In the genomic region with DNA sequence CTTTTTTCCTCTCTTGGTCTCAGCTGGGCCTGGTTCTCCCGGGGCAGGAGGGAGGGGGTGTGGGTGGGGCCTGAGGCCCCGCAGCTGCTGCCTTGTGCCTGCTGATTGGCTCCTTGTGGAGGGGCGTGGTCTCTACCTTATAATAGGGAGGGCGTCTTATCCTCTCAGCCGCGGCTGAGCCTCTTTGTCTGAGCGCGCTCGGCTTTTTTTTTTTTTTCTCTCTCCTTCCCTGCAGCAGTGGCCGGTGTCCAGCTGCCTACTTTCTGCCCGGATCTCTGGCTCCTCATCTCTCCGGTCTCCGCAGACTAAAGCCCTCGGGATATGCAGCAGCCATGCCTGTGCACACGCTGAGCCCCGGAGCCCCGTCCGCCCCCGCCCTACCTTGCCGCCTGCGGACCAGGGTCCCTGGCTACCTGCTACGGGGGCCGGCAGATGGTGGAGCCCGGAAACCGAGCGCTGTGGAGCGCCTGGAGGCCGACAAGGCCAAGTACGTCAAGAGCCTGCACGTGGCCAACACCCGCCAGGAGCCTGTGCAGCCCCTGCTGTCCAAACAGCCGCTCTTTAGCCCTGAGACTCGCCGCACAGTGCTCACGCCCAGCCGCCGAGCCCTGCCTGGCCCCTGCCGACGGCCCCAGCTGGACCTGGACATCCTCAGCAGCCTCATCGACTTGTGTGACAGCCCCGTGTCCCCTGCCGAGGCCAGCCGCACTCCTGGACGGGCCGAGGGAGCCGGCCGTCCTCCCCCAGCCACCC, we compare ENCODE assay signal across 8 cellular contexts. TPM values are rescaled to one million over a fixed set of nuclear protein-coding genes. Genes with fewer than 3 reads are reported as not detected.
A peak's percentile ranks its signal among the peaks of the same experiment; 100 is the strongest.
DNase-seq lines count a peak whose midpoint lies in the region; ATAC-seq and TF ChIP-seq lines count a peak whose summit lies in the region.

No MANE protein-coding gene starts in this region.

- H3K9me3 Mint-ChIP-seq in activated CD4-positive, alpha-beta memory T cell treated with anti-CD3 and anti-CD28 coated beads for 36 hours: no peaks in the 10 kb centered on the region

- peaks cover 32 to 56% of the 10 kb centered on the region in 2 donors for H3K4me1 ChIP-seq in duodenal mucosa (ENCODE audit: control insufficient read depth in 1 of 2, insufficient read depth in 2 of 2, low read length in 2 of 2)
- H3K4me1 ChIP-seq in lower lobe of right lung: peaks cover 65% of the 10 kb centered on the region

- H3K36me3 Mint-ChIP-seq in activated CD4-positive, alpha-beta memory T cell treated with anti-CD3 and anti-CD28 coated beads for 36 hours: peaks cover 7% of the 10 kb centered on the region

- CTCF ChIA-PET in activated CD4-positive, alpha-beta memory T cell treated with anti-CD3 and anti-CD28 coated beads for 36 hours (lab: Charles Lee): interaction anchor here (0.7 to 3.2 kb wide), 4 partner anchors 9 to 111 kb away, joined by 3 to 18 read pairs (median 4); a partner anchor contains a TSS

- peak; percentile 99 for ATAC-seq in GM19025 (IDR thresholded peaks at IDR 0.05; ENCODE audit: low read depth, unreplicated experiment)
- ATAC-seq in HG03196 (IDR thresholded peaks at IDR 0.05; ENCODE audit: unreplicated experiment): peak; percentile 81
- peak; percentile 95 for ATAC-seq in lower lobe of right lung

- POLR2A ChIA-PET in activated CD4-positive, alpha-beta memory T cell treated with anti-CD3 and anti-CD28 coated beads for 36 hours (lab: Charles Lee): interaction anchor here (0.5 to 0.6 kb wide), 3 partner anchors 10 to 113 kb away, joined by 3 read pairs; no protein-coding TSS in a partner anchor

- peak overlapping the region; percentile 77 for H3K4me3 Mint-ChIP-seq in activated CD4-positive, alpha-beta memory T cell treated with anti-CD3 and anti-CD28 coated beads for 36 hours

- H3K9ac ChIP-seq in duodenal mucosa (ENCODE audit: low read depth in 1 of 2, low read length in 2 of 2): peak overlapping the region; percentile 27 to 54

- H3K27ac Mint-ChIP-seq in activated CD4-positive, alpha-beta memory T cell treated with anti-CD3 and anti-CD28 coated beads for 36 hours: no peak overlapping the region

- peak; percentile 97 for DNase-seq in AG08396 (ENCODE audit: low spot score)
- DNase-seq in NCI-H510A (lab: John Stamatoyannopoulos, UW): peak; percentile 95
- peak; percentile 93 for DNase-seq in activated CD4-positive, alpha-beta memory T cell treated with anti-CD3 and anti-CD28 coated beads for 36 hours
- peak; percentile 97 for DNase-seq in lower lobe of right lung
- peak; percentile 78 to 87 for DNase-seq in stimulated activated CD4-positive, alpha-beta T cell treated with anti-CD3 and anti-CD28 coated beads, Interleukin-4, amount 100 ng/mL, for 48 hours (ENCODE audit: low read depth in 2 of 2)

- intact Hi-C loops in activated CD4-positive, alpha-beta memory T cell treated with anti-CD3 and anti-CD28 coated beads for 36 hours (cut with micrococcal nuclease): loop anchor here (1.0 kb wide), 1 partner anchor 8 kb away; no protein-coding TSS in a partner anchor
- intact Hi-C loops in lower lobe of right lung (cut with DNase I): no loop called here

- H3K36me3 ChIP-seq in duodenal mucosa (ENCODE audit: control insufficient read depth in 1 of 2, insufficient read depth in 2 of 2, low read length in 2 of 2): peaks cover 6% of the 10 kb centered on the region in 2 donors
- peaks cover 4% of the 10 kb centered on the region for H3K36me3 ChIP-seq in lower lobe of right lung

- H3K4me1 Mint-ChIP-seq in activated CD4-positive, alpha-beta memory T cell treated with anti-CD3 and anti-CD28 coated beads for 36 hours (ENCODE audit: low read depth): peaks cover 51% of the 10 kb centered on the region

- no peaks in the 10 kb centered on the region for H3K27me3 Mint-ChIP-seq in activated CD4-positive, alpha-beta memory T cell treated with anti-CD3 and anti-CD28 coated beads for 36 hours

- peak overlapping the region; percentile 19 to 58 for H3K4me3 ChIP-seq in duodenal mucosa (ENCODE audit: low read depth in 1 of 2, low read length in 2 of 2)
- peak overlapping the region; percentile 53 for H3K4me3 ChIP-seq in lower lobe of right lung

- H3K27ac ChIP-seq in duodenal mucosa (ENCODE audit: low read depth, low read length) (no peak overlapping the region), lower lobe of right lung (peak overlapping the region; percentile 39)

- H3K9me3 ChIP-seq in duodenal mucosa (ENCODE audit: control insufficient read depth in 1 of 2, low read length in 2 of 2) (no peaks in the 10 kb centered on the region), lower lobe of right lung (no peaks in the 10 kb centered on the region)

- TF ChIP-seq CTCF in lower lobe of right lung (IDR thresholded peaks at IDR 0.05): no peak

- H3K27me3 ChIP-seq in duodenal mucosa (ENCODE audit: control insufficient read depth in 1 of 2, insufficient read depth in 2 of 2, low read length in 2 of 2) (no peaks in the 10 kb centered on the region), lower lobe of right lung (ENCODE audit: low read depth) (peaks cover 8% of the 10 kb centered on the region)

RNA-seq across cellular contexts. Expression of a gene that starts 11.1 kb away (rescaled TPM):
- total RNA-seq in activated CD4-positive, alpha-beta memory T cell treated with anti-CD3 and anti-CD28 coated beads for 36 hours: 10 to 100 TPM; 18.0 to 20.1 TPM
- 21.4 TPM for total RNA-seq in lower lobe of right lung
